ENCODE assay signal across 23 cellular contexts in genomic region chr12:3257411-3257810, GRCh38.
DNase-seq lines count a peak whose midpoint lies in the region; ATAC-seq, FAIRE-seq and TF ChIP-seq lines count a peak whose summit lies in the region.
"Had no signal": no experiment of that assay in that cellular context is flagged by ENCODE, and none has a peak within 500 bp of the region (broad histone marks: within the 10 kb centered on the region; RNA-seq: fewer than 3 reads in every experiment).

No MANE protein-coding gene starts in this region.

- no peaks in the 10 kb centered on the region for H3K36me3 ChIP-seq in HEK293 (ENCODE audit: control insufficient read depth in 2 of 2, insufficient read depth in 1 of 2, low read length in 2 of 2)

- no peak for FAIRE-seq in GM19239 (lab: Jason Lieb, UNC)
- FAIRE-seq: GM12878, GM18507, HTR-8/SVneo had no signal

- H3K27ac ChIP-seq in HEK293 (ENCODE audit: extremely low read depth, low read depth, low read length) (no peak overlapping the region), right cardiac atrium (ENCODE audit: low read length) (peak overlapping the region; percentile 95)
- H3K27ac ChIP-seq: 22Rv1, HL-60 had no signal

- CTCF ChIA-PET in HEK293 (lab: Yijun Ruan, JAX), result interaction anchor here (1.5 kb wide), 2 partner anchors 10 to 17 kb away, joined by 3 to 6 read pairs; no protein-coding TSS in a partner anchor

- intact Hi-C loops in right cardiac atrium (cut with DNase I), result no loop called here

- DNase-seq in NCI-H1417 (lab: John Stamatoyannopoulos, UW) (peak; percentile 29 to 68 (median 57)), NCI-H1417 treated with DMSO at 0.1 percent for 48 hours (lab: John Stamatoyannopoulos, UW) (no peak), NCI-H345 treated with DMSO at 0.1 percent for 48 hours (lab: John Stamatoyannopoulos, UW; ENCODE audit: unreplicated experiment) (peak; percentile 61), right cardiac atrium (peak in 1 of 3 donors; percentile 19), GM19239 (ENCODE audit: insufficient read length, low spot score) (no peak), GM13977 (ENCODE audit: low spot score) (no peak)
- DNase-seq: CD8-positive, alpha-beta memory T cell; GDM1; GOT3; Kasumi-1; NCI-H1105; NCI-H1930; NCI-H226; NCI-H526 treated with DMSO at 0.1 percent for 48 hours; NK-92 treated with Interleukin-12 subunit alpha and Interleukin-12 subunit beta, amount 100 ng/mL, for 24 hours; PC-3 had no signal

- POLR2A ChIA-PET in HEK293 (lab: Yijun Ruan, JAX), result no interaction called here

- TF ChIP-seq CTCF in HEK293 (tag by site-specific recombination; IDR thresholded peaks at IDR 0.05) (no peak), GM13977 (IDR thresholded peaks at IDR 0.05; ENCODE audit: extremely low read depth, insufficient read depth, missing control alignments) (no peak)

- no peaks in the 10 kb centered on the region for H3K27me3 ChIP-seq in right cardiac atrium (ENCODE audit: control insufficient read depth, insufficient read depth)

- H3K4me3 ChIP-seq in HEK293 (ENCODE audit: low read depth, low read length), result no peak overlapping the region
- H3K4me3 ChIP-seq in right cardiac atrium (ENCODE audit: low read length), result no peak overlapping the region
- H3K4me3 ChIP-seq: GM12878 had no signal

- WGBS in right cardiac atrium, result 73% methylated on average over 7 of the region's 7 CpGs

- H3K4me1 ChIP-seq in HEK293 (ENCODE audit: control insufficient read depth, insufficient read depth, low read length), result peaks cover 2% of the 10 kb centered on the region; the same call in 1 of the 2 replicates
- H3K4me1 ChIP-seq in right cardiac atrium (ENCODE audit: control insufficient read depth, insufficient read depth, low read length), result peaks cover 45% of the 10 kb centered on the region

- ATAC-seq in right cardiac atrium, result no peak
- ATAC-seq in GM18873 (IDR thresholded peaks at IDR 0.05; ENCODE audit: low FRiP score, unreplicated experiment), result no peak
- ATAC-seq: GM12878, PC-3 had no signal

- in situ Hi-C loops in GM13977 (cut with MboI; ENCODE audit: low pct_unique_long_range_greater_than_20kb, low sequenced_read_pairs, unreplicated experiment), result no loop called here

- H3K9me3 ChIP-seq in HEK293 (ENCODE audit: control insufficient read depth, insufficient read depth, low read depth, low read length) (no peaks in the 10 kb centered on the region), right cardiac atrium (ENCODE audit: control insufficient read depth, low read length) (no peaks in the 10 kb centered on the region)

TF ChIP-seq in HEK293, 187 proteins besides CTCF, POLR2A, EP300 and RAD21:
- TF ChIP-seq FEZF1 (tag by site-specific recombination; IDR thresholded peaks at IDR 0.05), result peak; percentile 39; the same call in 1 of the 2 replicates
- TF ChIP-seq ZIC2 (tag by site-specific recombination; IDR thresholded peaks at IDR 0.05), result peak; percentile 99
- TF ChIP-seq ZSCAN30 (tag by site-specific recombination; IDR thresholded peaks at IDR 0.05), result 0 out of 2 replicates have a peak, but pooled peaks have one; percentile 28
- 0 out of 2 replicates have a peak, but pooled peaks have one; percentile 18 for TF ChIP-seq OSR2 (tag by site-specific recombination; IDR thresholded peaks at IDR 0.05)
- TF ChIP-seq ZNF747 (tag by site-specific recombination; IDR thresholded peaks at IDR 0.05), result no peak
- no peak for TF ChIP-seq BCL6B (tag by site-specific recombination; IDR thresholded peaks at IDR 0.05)
TF ChIP-seq in HEK293: peak in this region for 4.

Comparison
In these comparisons a context has a peak if more than half of its experiments do, and no peak if none do; other contexts are left out.
1. DNase-seq: peak in NCI-H1417 (3 of 3) and NCI-H345 treated with DMSO at 0.1 percent for 48 hours (single experiment); none in NCI-H1417 treated with DMSO at 0.1 percent for 48 hours (single experiment), GM19239 (single experiment) and GM13977 (single experiment).